In the genomic region with DNA sequence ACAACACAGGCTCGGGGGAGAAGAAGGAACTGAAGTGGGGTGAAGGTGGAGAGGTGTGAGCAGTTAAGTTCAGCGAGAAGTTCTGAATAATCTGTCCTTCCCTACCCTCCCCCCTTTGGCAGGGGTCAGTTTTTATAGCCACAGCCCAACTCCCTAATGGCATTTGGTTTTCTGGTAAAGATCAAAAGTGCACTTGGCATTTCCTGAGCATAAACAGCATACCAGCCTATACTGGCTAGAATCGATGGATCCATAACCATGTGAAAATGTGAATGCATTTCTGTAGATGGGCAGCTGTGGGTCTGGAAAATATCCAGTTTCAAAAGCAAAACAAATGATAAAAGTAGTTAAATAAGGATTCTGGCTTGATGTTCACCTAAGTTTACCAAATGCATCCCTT, we compare ENCODE assay signal across 20 cellular contexts.
DNase-seq lines count a peak whose midpoint lies in the region; ATAC-seq lines count a peak whose summit lies in the region.
"Had no signal": no experiment of that assay in that cellular context is flagged by ENCODE, and none has a peak within 500 bp of the region (broad histone marks: within the 10 kb centered on the region; RNA-seq: fewer than 3 reads in every experiment).

No MANE protein-coding gene starts in this region.

- H2BK120ac ChIP-seq in trophoblast cell (ENCODE audit: insufficient read depth, low read length, poor library complexity), result no peak overlapping the region

- H3K79me1 ChIP-seq in trophoblast cell (ENCODE audit: low read length), result no peaks in the 10 kb centered on the region

- H3K18ac ChIP-seq in trophoblast cell (ENCODE audit: low read length), result no peak overlapping the region

- no peak for ATAC-seq in HG02938 (IDR thresholded peaks at IDR 0.05; ENCODE audit: unreplicated experiment)
- no peak for ATAC-seq in GM21786 (IDR thresholded peaks at IDR 0.05; ENCODE audit: unreplicated experiment)
- ATAC-seq: CD8-positive, alpha-beta T cell; GM12878 had no signal

- CTCF ChIA-PET in activated naive CD4-positive, alpha-beta T cell treated with anti-CD3 and anti-CD28 coated beads, Interleukin-2, amount 10 ng/mL, durations not matched to agents 7 days and 5 days (lab: Charles Lee), result no interaction called here

- H2AK5ac ChIP-seq in trophoblast cell (ENCODE audit: low read length), result no peak overlapping the region

- no peaks in the 10 kb centered on the region for H3K9me3 ChIP-seq in trophoblast cell (ENCODE audit: insufficient read depth, low read depth, low read length)
- H3K9me3 ChIP-seq: BLaER1 treated with 17β-estradiol and CSF1 and Interleukin-3, amounts not matched to agents 10 nM and 100 nM; HAP-1 had no signal

- H3K23ac ChIP-seq in trophoblast cell (ENCODE audit: low read length), result no peak overlapping the region

- peaks cover 0 to 3% of the 10 kb centered on the region in 2 experiments for H3K4me1 ChIP-seq in trophoblast cell (ENCODE audit: control insufficient read depth in 1 of 2, insufficient read depth in 2 of 2, low read length in 2 of 2)
- H3K4me1 ChIP-seq: BLaER1 treated with 17β-estradiol and CSF1 and Interleukin-3, amounts not matched to agents 10 nM and 100 nM; HAP-1 had no signal

- H4K91ac ChIP-seq in trophoblast cell (ENCODE audit: low read depth, low read length), result peak overlapping the region; percentile 14

- H4K8ac ChIP-seq in trophoblast cell (ENCODE audit: low read depth, low read length), result peak overlapping the region; percentile 19

- H3K27me3 Mint-ChIP-seq in activated naive CD4-positive, alpha-beta T cell treated with anti-CD3 and anti-CD28 coated beads, Interleukin-2, amount 10 ng/mL, durations not matched to agents 7 days and 5 days, result no peaks in the 10 kb centered on the region
- H3K27me3 Mint-ChIP-seq: B cell had no signal

- no peaks in the 10 kb centered on the region for H3K79me2 ChIP-seq in trophoblast cell (ENCODE audit: control insufficient read depth, insufficient read depth, low read length, poor library complexity)

- no peak overlapping the region for H2AFZ ChIP-seq in trophoblast cell (ENCODE audit: insufficient read depth, low read length, poor library complexity)

- no peaks in the 10 kb centered on the region for H3K36me3 Mint-ChIP-seq in activated naive CD4-positive, alpha-beta T cell treated with anti-CD3 and anti-CD28 coated beads, Interleukin-2, amount 10 ng/mL, durations not matched to agents 7 days and 5 days
- H3K36me3 Mint-ChIP-seq: CD8-positive, alpha-beta T cell had no signal

- WGBS in trophoblast cell (ENCODE audit: extremely low coverage, insufficient coverage, insufficient read length), result no CpG with 5 or more reads among the region's 3 CpGs

- no peak overlapping the region for H3K4me3 Mint-ChIP-seq in activated naive CD4-positive, alpha-beta T cell treated with anti-CD3 and anti-CD28 coated beads, Interleukin-2, amount 10 ng/mL, durations not matched to agents 7 days and 5 days
- H3K4me3 Mint-ChIP-seq: B cell; CD8-positive, alpha-beta T cell had no signal

- no peaks in the 10 kb centered on the region for H3K4me1 Mint-ChIP-seq in activated naive CD4-positive, alpha-beta T cell treated with anti-CD3 and anti-CD28 coated beads, Interleukin-2, amount 10 ng/mL, durations not matched to agents 7 days and 5 days
- H3K4me1 Mint-ChIP-seq: B cell had no signal

- H3K27me3 ChIP-seq in trophoblast cell (ENCODE audit: insufficient read depth, low read length), result no peaks in the 10 kb centered on the region
- H3K27me3 ChIP-seq: BLaER1 treated with 17β-estradiol and CSF1 and Interleukin-3, amounts not matched to agents 10 nM and 100 nM had no signal

- no peak overlapping the region for H3K4ac ChIP-seq in trophoblast cell (ENCODE audit: low read depth, low read length)

- H3K4me3 ChIP-seq in trophoblast cell (ENCODE audit: low read depth, low read length), result no peak overlapping the region
- H3K4me3 ChIP-seq: BLaER1 treated with 17β-estradiol and CSF1 and Interleukin-3, amounts not matched to agents 10 nM and 100 nM; GM12878; HAP-1 had no signal

- no peak overlapping the region for H3K27ac Mint-ChIP-seq in activated naive CD4-positive, alpha-beta T cell treated with anti-CD3 and anti-CD28 coated beads, Interleukin-2, amount 10 ng/mL, durations not matched to agents 7 days and 5 days
- H3K27ac Mint-ChIP-seq: B cell; CD8-positive, alpha-beta T cell had no signal

- H4K12ac ChIP-seq in trophoblast cell (ENCODE audit: low read depth, low read length), result no peak overlapping the region

- DNase-seq in OCI-M1 (lab: John Stamatoyannopoulos, UW) (peak; percentile 53), iPS-NIHi7 (ENCODE audit: extremely low spot score) (peak; percentile 1), trophoblast cell (no peak)
- DNase-seq in activated naive CD4-positive, alpha-beta T cell treated with anti-CD3 and anti-CD28 coated beads, Interleukin-2, amount 10 ng/mL, durations not matched to agents 7 days and 5 days, result no peak
- DNase-seq: Calu3; CD8-positive, alpha-beta T cell; DMS 273 treated with DMSO at 0.1 percent for 48 hours; DMS53; DND-41; EL; GOT3; IMR-90; KBM-7 had no signal

- no peaks in the 10 kb centered on the region for H3K36me3 ChIP-seq in trophoblast cell (ENCODE audit: control insufficient read depth in 1 of 2, insufficient read depth in 2 of 2, low read length in 2 of 2)
- H3K36me3 ChIP-seq: BLaER1 treated with 17β-estradiol and CSF1 and Interleukin-3, amounts not matched to agents 10 nM and 100 nM; HAP-1 had no signal

- H3K9me3 Mint-ChIP-seq in activated naive CD4-positive, alpha-beta T cell treated with anti-CD3 and anti-CD28 coated beads, Interleukin-2, amount 10 ng/mL, durations not matched to agents 7 days and 5 days, result peaks cover 6% of the 10 kb centered on the region
- H3K9me3 Mint-ChIP-seq: CD8-positive, alpha-beta T cell had no signal

- H3K14ac ChIP-seq in trophoblast cell (ENCODE audit: low read length), result no peak overlapping the region

- no peak overlapping the region for H2BK12ac ChIP-seq in trophoblast cell (ENCODE audit: low read length)

- H2BK5ac ChIP-seq in trophoblast cell (ENCODE audit: low read depth, low read length, poor library complexity), result no peak overlapping the region

- H3K9ac ChIP-seq in trophoblast cell (ENCODE audit: low read length), result no peak overlapping the region
- H3K9ac ChIP-seq: BLaER1 treated with 17β-estradiol and CSF1 and Interleukin-3, amounts not matched to agents 10 nM and 100 nM had no signal

- H3K27ac ChIP-seq in trophoblast cell (ENCODE audit: low read depth, low read length), result no peak overlapping the region
- H3K27ac ChIP-seq: BLaER1 treated with 17β-estradiol and CSF1 and Interleukin-3, amounts not matched to agents 10 nM and 100 nM; HL-60 had no signal

- H3K4me2 ChIP-seq in trophoblast cell (ENCODE audit: low read length), result no peak overlapping the region
- H3K4me2 ChIP-seq: BLaER1 treated with 17β-estradiol and CSF1 and Interleukin-3, amounts not matched to agents 10 nM and 100 nM had no signal

Comparison
In these comparisons a context has a peak if more than half of its experiments do, and no peak if none do; other contexts are left out.
1. DNase-seq: peak in OCI-M1 (single experiment) and iPS-NIHi7 (single experiment); none in trophoblast cell (0 of 2) and activated naive CD4-positive, alpha-beta T cell treated with anti-CD3 and anti-CD28 coated beads, Interleukin-2, amount 10 ng/mL, durations not matched to agents 7 days and 5 days (single experiment).